ENCODE assay signal across 1 cellular context in the genomic region with DNA sequence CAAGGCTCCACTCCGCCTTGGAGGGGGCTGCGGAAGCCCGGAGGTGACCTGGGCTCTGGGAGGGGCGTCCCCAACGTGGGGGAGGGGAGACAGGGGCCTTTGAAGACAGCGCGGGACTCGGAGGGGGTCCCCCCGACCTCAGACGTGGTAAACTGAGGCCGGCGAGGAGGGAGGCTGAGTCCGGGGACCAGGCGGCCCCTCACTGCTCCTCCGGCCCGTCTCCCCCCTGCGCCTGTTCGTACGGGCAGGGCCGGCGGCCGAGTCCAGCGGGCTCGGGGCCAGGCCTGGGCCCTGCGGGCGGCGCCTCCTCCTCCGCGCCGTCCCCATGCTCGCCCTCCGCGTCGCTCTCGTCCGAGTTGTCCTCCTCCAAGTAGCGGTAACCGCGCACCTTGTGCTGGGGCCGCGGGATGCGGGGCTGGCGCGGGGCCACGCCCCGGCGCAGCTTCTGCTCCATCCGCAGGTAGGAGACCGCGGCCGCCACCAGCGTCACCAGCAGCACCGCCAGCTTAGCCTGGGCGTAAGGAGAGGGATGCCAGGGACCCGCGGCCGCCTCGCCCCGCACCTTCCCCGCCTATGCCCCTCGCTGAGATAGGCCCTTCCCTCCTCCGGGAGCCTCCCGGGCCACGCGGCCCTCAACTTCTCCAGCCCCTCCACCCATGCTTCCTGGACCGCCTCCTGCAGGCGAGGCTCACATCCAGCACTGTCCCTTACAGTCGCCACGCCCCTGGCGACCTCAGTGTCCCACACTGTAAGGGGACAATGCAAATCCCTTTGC.
TF ChIP-seq lines count a peak whose summit lies in the region.

No MANE protein-coding gene starts in this region.

TF ChIP-seq in WTC11, 78 proteins besides CTCF, POLR2A, EP300 and RAD21:
- TF ChIP-seq, protein P1, sequence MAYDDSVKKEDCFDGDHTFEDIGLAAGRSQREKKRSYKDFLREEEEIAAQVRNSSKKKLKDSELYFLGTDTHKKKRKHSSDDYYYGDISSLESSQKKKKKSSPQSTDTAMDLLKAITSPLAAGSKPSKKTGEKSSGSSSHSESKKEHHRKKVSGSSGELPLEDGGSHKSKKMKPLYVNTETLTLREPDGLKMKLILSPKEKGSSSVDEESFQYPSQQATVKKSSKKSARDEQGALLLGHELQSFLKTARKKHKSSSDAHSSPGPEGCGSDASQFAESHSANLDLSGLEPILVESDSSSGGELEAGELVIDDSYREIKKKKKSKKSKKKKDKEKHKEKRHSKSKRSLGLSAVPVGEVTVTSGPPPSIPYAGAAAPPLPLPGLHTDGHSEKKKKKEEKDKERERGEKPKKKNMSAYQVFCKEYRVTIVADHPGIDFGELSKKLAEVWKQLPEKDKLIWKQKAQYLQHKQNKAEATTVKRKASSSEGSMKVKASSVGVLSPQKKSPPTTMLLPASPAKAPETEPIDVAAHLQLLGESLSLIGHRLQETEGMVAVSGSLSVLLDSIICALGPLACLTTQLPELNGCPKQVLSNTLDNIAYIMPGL (CRISPR knock-in tag; IDR thresholded peaks at IDR 0.05), result peak; percentile 35; the same call in 1 of the 2 replicates
